In the genomic region with DNA sequence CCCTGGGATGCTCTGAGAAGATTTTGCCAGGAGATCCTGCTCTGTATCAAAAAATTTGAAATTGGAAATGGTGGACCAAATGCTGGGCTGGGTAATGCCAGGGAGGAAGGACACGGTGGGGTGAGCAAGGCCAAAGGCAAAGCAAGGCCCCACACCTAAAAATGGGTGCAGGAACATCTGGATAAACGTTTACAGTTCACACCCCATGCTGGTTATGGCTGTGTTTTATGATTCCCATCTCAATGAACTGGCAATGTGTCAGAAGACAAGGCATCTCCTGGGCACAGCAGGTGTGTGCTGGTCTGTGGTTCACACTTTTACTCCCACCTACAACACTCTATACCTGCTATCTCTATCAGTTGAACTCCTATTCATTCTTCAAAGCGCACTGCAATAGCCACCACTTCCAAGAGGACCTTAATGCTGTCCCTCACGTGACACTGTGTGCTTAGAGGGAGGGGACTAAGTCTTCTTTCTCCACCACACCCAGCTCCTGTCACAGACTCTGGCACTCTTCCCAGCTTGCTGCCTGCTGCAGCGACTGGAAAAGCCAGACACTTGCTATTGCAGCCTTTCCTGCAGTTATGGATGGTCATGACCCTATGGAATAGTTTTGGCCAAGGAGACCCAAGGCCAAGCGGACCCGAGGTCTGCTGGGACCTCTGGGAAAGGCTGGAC, we compare ENCODE assay signal across 1 cellular context.
TF ChIP-seq lines count a peak whose summit lies in the region.

No MANE protein-coding gene starts in this region.

TF ChIP-seq in HEK293, 187 proteins besides CTCF, POLR2A, EP300 and RAD21 (continued from another document):
- TF ChIP-seq ZNF398 (tag by site-specific recombination; IDR thresholded peaks at IDR 0.05) (no peak), ZBTB44 (tag by site-specific recombination; IDR thresholded peaks at IDR 0.05) (peak; percentile 53; the same call in 1 of the 2 replicates)
